1 cellular context compared by ENCODE assay signal in genomic region chr4:153241970-153242847, GRCh38.
A peak's percentile ranks its signal among the peaks of the same experiment; 100 is the strongest.
TF ChIP-seq lines count a peak whose summit lies in the region.

No MANE protein-coding gene starts in this region.

TF ChIP-seq in HEK293, 187 proteins besides CTCF, POLR2A, EP300 and RAD21 (continued from another document):
- TF ChIP-seq, protein P1, sequence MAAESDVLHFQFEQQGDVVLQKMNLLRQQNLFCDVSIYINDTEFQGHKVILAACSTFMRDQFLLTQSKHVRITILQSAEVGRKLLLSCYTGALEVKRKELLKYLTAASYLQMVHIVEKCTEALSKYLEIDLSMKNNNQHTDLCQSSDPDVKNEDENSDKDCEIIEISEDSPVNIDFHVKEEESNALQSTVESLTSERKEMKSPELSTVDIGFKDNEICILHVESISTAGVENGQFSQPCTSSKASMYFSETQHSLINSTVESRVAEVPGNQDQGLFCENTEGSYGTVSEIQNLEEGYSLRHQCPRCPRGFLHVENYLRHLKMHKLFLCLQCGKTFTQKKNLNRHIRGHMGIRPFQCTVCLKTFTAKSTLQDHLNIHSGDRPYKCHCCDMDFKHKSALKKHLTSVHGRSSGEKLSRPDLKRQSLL (tag by site-specific recombination; IDR thresholded peaks at IDR 0.05), result no peak
- TF ChIP-seq ZIC2 (tag by site-specific recombination; IDR thresholded peaks at IDR 0.05) (peak; percentile 14; the same call in 1 of the 2 replicates), ZNF169 (tag by site-specific recombination; IDR thresholded peaks at IDR 0.05) (no peak), ELK4 (IDR thresholded peaks at IDR 0.05; ENCODE audit: borderline replicate concordance, low read depth, low read length) (no peak), ZNF18 (tag by site-specific recombination; IDR thresholded peaks at IDR 0.05) (0 out of 2 replicates have a peak, but pooled peaks have one; percentile 23), GFI1B (tag by site-specific recombination; IDR thresholded peaks at IDR 0.05) (no peak), ATF2 (tag by site-specific recombination; IDR thresholded peaks at IDR 0.05; ENCODE audit: low read depth) (0 out of 2 replicates have a peak, but pooled peaks have one; percentile 35), ZNF558 (tag by site-specific recombination; IDR thresholded peaks at IDR 0.05) (0 out of 2 replicates have a peak, but pooled peaks have one; percentile 53), OSR2 (tag by site-specific recombination; IDR thresholded peaks at IDR 0.05) (peak; percentile 57), TRIM28 (IDR thresholded peaks at IDR 0.05; ENCODE audit: borderline replicate concordance, low read length) (peak; percentile 91), ZEB2 (tag by site-specific recombination; IDR thresholded peaks at IDR 0.05) (peak; percentile 43; the same call in 1 of the 2 replicates), ZNF510 (tag by site-specific recombination; IDR thresholded peaks at IDR 0.05; ENCODE audit: insufficient replicate concordance) (no peak), SP7 (tag by site-specific recombination; IDR thresholded peaks at IDR 0.05) (0 out of 2 replicates have a peak, but pooled peaks have one; percentile 18), ZNF600 (tag by site-specific recombination; IDR thresholded peaks at IDR 0.05) (0 out of 2 replicates have a peak, but pooled peaks have one; percentile 8), ZNF843 (tag by site-specific recombination; IDR thresholded peaks at IDR 0.05) (peak; percentile 79), MEIS1 (CRISPR knock-in tag; IDR thresholded peaks at IDR 0.05; ENCODE audit: borderline replicate concordance) (no peak)
- TF ChIP-seq, protein P2, sequence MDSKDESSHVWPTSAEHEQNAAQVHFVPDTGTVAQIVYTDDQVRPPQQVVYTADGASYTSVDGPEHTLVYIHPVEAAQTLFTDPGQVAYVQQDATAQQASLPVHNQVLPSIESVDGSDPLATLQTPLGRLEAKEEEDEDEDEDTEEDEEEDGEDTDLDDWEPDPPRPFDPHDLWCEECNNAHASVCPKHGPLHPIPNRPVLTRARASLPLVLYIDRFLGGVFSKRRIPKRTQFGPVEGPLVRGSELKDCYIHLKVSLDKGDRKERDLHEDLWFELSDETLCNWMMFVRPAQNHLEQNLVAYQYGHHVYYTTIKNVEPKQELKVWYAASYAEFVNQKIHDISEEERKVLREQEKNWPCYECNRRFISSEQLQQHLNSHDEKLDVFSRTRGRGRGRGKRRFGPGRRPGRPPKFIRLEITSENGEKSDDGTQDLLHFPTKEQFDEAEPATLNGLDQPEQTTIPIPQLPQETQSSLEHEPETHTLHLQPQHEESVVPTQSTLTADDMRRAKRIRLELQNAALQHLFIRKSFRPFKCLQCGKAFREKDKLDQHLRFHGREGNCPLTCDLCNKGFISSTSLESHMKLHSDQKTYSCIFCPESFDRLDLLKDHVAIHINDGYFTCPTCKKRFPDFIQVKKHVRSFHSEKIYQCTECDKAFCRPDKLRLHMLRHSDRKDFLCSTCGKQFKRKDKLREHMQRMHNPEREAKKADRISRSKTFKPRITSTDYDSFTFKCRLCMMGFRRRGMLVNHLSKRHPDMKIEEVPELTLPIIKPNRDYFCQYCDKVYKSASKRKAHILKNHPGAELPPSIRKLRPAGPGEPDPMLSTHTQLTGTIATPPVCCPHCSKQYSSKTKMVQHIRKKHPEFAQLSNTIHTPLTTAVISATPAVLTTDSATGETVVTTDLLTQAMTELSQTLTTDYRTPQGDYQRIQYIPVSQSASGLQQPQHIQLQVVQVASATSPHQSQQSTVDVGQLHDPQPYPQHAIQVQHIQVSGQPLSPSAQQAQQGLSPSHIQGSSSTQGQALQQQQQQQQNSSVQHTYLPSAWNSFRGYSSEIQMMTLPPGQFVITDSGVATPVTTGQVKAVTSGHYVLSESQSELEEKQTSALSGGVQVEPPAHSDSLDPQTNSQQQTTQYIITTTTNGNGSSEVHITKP (tag by site-specific recombination; IDR thresholded peaks at IDR 0.05), result peak; percentile 80
